ENCODE assay signal across 9 cellular contexts in the genomic region with DNA sequence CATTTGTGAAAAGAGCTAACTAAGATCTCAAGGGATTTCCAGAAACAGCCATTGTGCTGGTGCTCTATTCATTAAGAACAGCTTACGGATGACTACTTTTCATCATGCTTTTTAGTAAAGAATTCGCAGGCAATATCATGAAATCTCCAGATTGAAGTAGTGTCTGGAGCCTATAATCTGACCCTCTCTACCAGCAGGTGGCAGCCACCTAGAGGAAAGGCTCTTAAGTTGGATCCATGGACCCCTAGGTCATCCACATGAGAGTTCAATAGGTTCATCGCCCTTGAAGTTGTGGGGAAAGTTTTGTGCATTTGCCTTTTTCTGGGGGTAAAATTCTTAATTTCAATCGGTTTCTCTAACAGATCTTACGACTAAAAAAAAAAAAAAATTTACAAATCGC.
DNase-seq lines count a peak whose midpoint lies in the region; ATAC-seq, FAIRE-seq and TF ChIP-seq lines count a peak whose summit lies in the region.
"Had no signal": no experiment of that assay in that cellular context is flagged by ENCODE, and none has a peak within 500 bp of the region (broad histone marks: within the 10 kb centered on the region; RNA-seq: fewer than 3 reads in every experiment).

No MANE protein-coding gene starts in this region.

- H3K27ac ChIP-seq in OCI-LY7 (ENCODE audit: low read depth, low read length, poor library complexity, severe bottlenecking) (no peak overlapping the region), aorta (ENCODE audit: low read depth in 1 of 2, low read length in 2 of 2) (no peak overlapping the region)

- no peaks in the 10 kb centered on the region for H4K20me1 ChIP-seq in OCI-LY7 (ENCODE audit: insufficient read depth, low read length)

- 95 to 96% methylated on average over 6 of the region's 6 CpGs for WGBS in aorta, 2 donors

- H2AFZ ChIP-seq in OCI-LY7 (ENCODE audit: low read length) = no peak overlapping the region

- FAIRE-seq in GM18507 (lab: Jason Lieb, UNC) = peak; percentile 63

- H3K27me3 ChIP-seq in aorta (ENCODE audit: control insufficient read depth in 1 of 2, insufficient read depth in 2 of 2, low read length in 1 of 2) = no peaks in the 10 kb centered on the region

- intact Hi-C loops in OCI-LY7 (cut with micrococcal nuclease; ENCODE audit: unreplicated experiment) (no loop called here), left colon (cut with DNase I, micrococcal nuclease) (no loop called here), aorta (cut with DNase I) (no loop called here)

- DNase-seq in AG10803 (ENCODE audit: low read depth) (no peak), GM18507 (ENCODE audit: extremely low spot score, insufficient read length, low read depth) (no peak), OCI-LY7 (ENCODE audit: low spot score) (peak; percentile 41), fibroblast of the aortic adventitia (ENCODE audit: low read depth) (no peak), left colon (no peak), aorta (no peak), AG08395 (ENCODE audit: low spot score) (no peak)
- DNase-seq in activated CD8-positive, alpha-beta memory T cell treated with anti-CD3 and anti-CD28 coated beads for 24 hours = no peak
- DNase-seq: NCI-H187 had no signal

- CTCF ChIA-PET in OCI-LY7 (lab: Charles Lee; ENCODE audit: unreplicated experiment) = no interaction called here

- H3K4me3 ChIP-seq in AG10803 (ENCODE audit: low read length) (no peak overlapping the region), OCI-LY7 (ENCODE audit: low read depth, low read length, poor library complexity, severe bottlenecking) (no peak overlapping the region), fibroblast of the aortic adventitia (ENCODE audit: low read depth, low read length) (no peak overlapping the region), aorta (ENCODE audit: low read length in 2 of 2) (no peak overlapping the region)

- BruUV-seq in OCI-LY7 (replicated peaks; lab: Mats Ljungman, UMichigan) = no TSS peak

- no peak overlapping the region for H3K4me2 ChIP-seq in OCI-LY7 (ENCODE audit: low read length)

- no peaks in the 10 kb centered on the region for H3K79me2 ChIP-seq in OCI-LY7 (ENCODE audit: insufficient read depth, low read depth, low read length)

- no peak for ATAC-seq in left colon
- no peak for ATAC-seq in aorta (ENCODE audit: low FRiP score)

- H3K36me3 ChIP-seq in OCI-LY7 (ENCODE audit: insufficient read depth, low read length) = no peaks in the 10 kb centered on the region
- no peaks in the 10 kb centered on the region for H3K36me3 ChIP-seq in aorta (ENCODE audit: control insufficient read depth in 1 of 2, insufficient read depth in 2 of 2, low read length in 1 of 2)

- H3K4me1 ChIP-seq in OCI-LY7 (ENCODE audit: insufficient read depth, low read length, poor library complexity, severe bottlenecking) = peaks cover 11% of the 10 kb centered on the region
- H3K4me1 ChIP-seq in aorta (ENCODE audit: control insufficient read depth in 1 of 2, insufficient read depth in 2 of 2, low read length in 2 of 2) = no peaks in the 10 kb centered on the region

- H3K9me2 ChIP-seq in OCI-LY7 (ENCODE audit: insufficient read depth, low read length) = no peaks in the 10 kb centered on the region

- TF ChIP-seq CTCF in AG10803 (conservative IDR thresholded peaks at IDR 0.05; ENCODE audit: low read length) = peak; percentile 22
- peak; percentile 79 for TF ChIP-seq CTCF in OCI-LY7 (conservative IDR thresholded peaks at IDR 0.05; ENCODE audit: low read length)
- TF ChIP-seq CTCF in fibroblast of the aortic adventitia (IDR thresholded peaks at IDR 0.05; ENCODE audit: insufficient read depth, low read length) = peak; percentile 28

- no peaks in the 10 kb centered on the region for H3K9me3 ChIP-seq in OCI-LY7 (ENCODE audit: low read length)
- no peaks in the 10 kb centered on the region for H3K9me3 ChIP-seq in aorta (ENCODE audit: control insufficient read depth, low read length)

- POLR2A ChIA-PET in OCI-LY7 (lab: Charles Lee) = no interaction called here

Comparison
In these comparisons a context has a peak if more than half of its experiments do, and no peak if none do; other contexts are left out.
1. CTCF ChIP-seq: peak in every context shown above with its lines; median percentile 79 in OCI-LY7; 28 in fibroblast of the aortic adventitia; 22 in AG10803.